ENCODE assay signal across 25 cellular contexts in genomic region chr1:219752645-219753044, GRCh38.
A peak's percentile ranks its signal among the peaks of the same experiment; 100 is the strongest.
DNase-seq lines count a peak whose midpoint lies in the region; ATAC-seq, FAIRE-seq and TF ChIP-seq lines count a peak whose summit lies in the region.
"Had no signal": no experiment of that assay in that cellular context is flagged by ENCODE, and none has a peak within 500 bp of the region (broad histone marks: within the 10 kb centered on the region; RNA-seq: fewer than 3 reads in every experiment).

No MANE protein-coding gene starts in this region.

- no peak for TF ChIP-seq RAD21 in HepG2 (CRISPR knock-in tag; IDR thresholded peaks at IDR 0.05)
- no peak for TF ChIP-seq RAD21 in K562 (CRISPR knock-in tag; conservative IDR thresholded peaks at IDR 0.05 in 1 of 2, IDR thresholded peaks at IDR 0.05 in 1 of 2)

- TF ChIP-seq POLR2A in HepG2 (IDR thresholded peaks at IDR 0.05; ENCODE audit: insufficient read depth in 1 of 2, low read depth in 2 of 2, low read length in 2 of 2): no peak
- TF ChIP-seq POLR2A in right lobe of liver (IDR thresholded peaks at IDR 0.05): no peak
- no peak for TF ChIP-seq POLR2A in K562 (conservative IDR thresholded peaks at IDR 0.05)

- no TSS peak for BruUV-seq in HepG2 (replicated peaks; lab: Mats Ljungman, UMichigan)
- BruUV-seq in K562 (replicated peaks; lab: Mats Ljungman, UMichigan): no TSS peak

- intact Hi-C loops in HepG2 (cut with micrococcal nuclease; ENCODE audit: unreplicated experiment): no loop called here
- intact Hi-C loops in right lobe of liver (cut with DNase I): no loop called here
- intact Hi-C loops in K562 (cut with micrococcal nuclease): no loop called here
- intact Hi-C loops in heart right ventricle (cut with DNase I): loop anchor here in 1 of 10 donors (10.0 kb wide), 1 partner anchor 88 kb away; no protein-coding TSS in a partner anchor
- intact Hi-C loops in right cardiac atrium (cut with DNase I): no loop called here

- H3K4me3 ChIP-seq in HepG2 (replicated peaks in 1 of 3; ENCODE audit: insufficient read depth in 1 of 3, low read depth in 2 of 3, low read length in 3 of 3) (no peak overlapping the region), right lobe of liver (no peak overlapping the region), K562 (no peak overlapping the region), heart right ventricle (no peak overlapping the region), right cardiac atrium (ENCODE audit: low read length) (no peak overlapping the region)
- H3K4me3 ChIP-seq: BLaER1 treated with 17β-estradiol and CSF1 and Interleukin-3, amounts not matched to agents 10 nM and 100 nM; GM12878; GM23248 had no signal

- no peaks in the 10 kb centered on the region for H3K4me1 ChIP-seq in HepG2 (ENCODE audit: insufficient read depth, low read length)
- no peaks in the 10 kb centered on the region for H3K4me1 ChIP-seq in right lobe of liver
- H3K4me1 ChIP-seq in K562 (replicated peaks in 1 of 2; ENCODE audit: control insufficient read depth in 2 of 2, insufficient read depth in 2 of 2, low read length in 2 of 2): no peaks in the 10 kb centered on the region; a peak in 1 of 5 replicates
- H3K4me1 ChIP-seq in heart right ventricle: peaks cover 0 to 28% (median 4%) of the 10 kb centered on the region in 9 donors
- H3K4me1 ChIP-seq in right cardiac atrium (ENCODE audit: control insufficient read depth, insufficient read depth, low read length): peaks cover 3% of the 10 kb centered on the region

- H3K4me1 Mint-ChIP-seq in natural killer cell treated with Interleukin-12 subunit alpha and Interleukin-12 subunit beta and Interleukin-15 and Interleukin-18, amount 100 ng/mL, for 72 hours (ENCODE audit: low read depth in 2 of 2): no peaks in the 10 kb centered on the region
- H3K4me1 Mint-ChIP-seq: CD14-positive monocyte; CD8-positive, alpha-beta memory T cell had no signal

- H3K79me2 ChIP-seq in HepG2 (ENCODE audit: insufficient read depth, low read length) (no peaks in the 10 kb centered on the region), K562 (ENCODE audit: control insufficient read depth, insufficient read depth, low read length) (no peaks in the 10 kb centered on the region)

- H3K27me3 Mint-ChIP-seq in natural killer cell treated with Interleukin-12 subunit alpha and Interleukin-12 subunit beta and Interleukin-15 and Interleukin-18, amount 100 ng/mL, for 72 hours: no peaks in the 10 kb centered on the region
- H3K27me3 Mint-ChIP-seq: CD4-positive, alpha-beta T cell had no signal

- H3K9me3 Mint-ChIP-seq in natural killer cell treated with Interleukin-12 subunit alpha and Interleukin-12 subunit beta and Interleukin-15 and Interleukin-18, amount 100 ng/mL, for 72 hours: no peaks in the 10 kb centered on the region
- H3K9me3 Mint-ChIP-seq: CD4-positive, alpha-beta T cell had no signal

- H4K20me1 ChIP-seq in HepG2 (ENCODE audit: insufficient read depth, low read length): no peaks in the 10 kb centered on the region
- H4K20me1 ChIP-seq in K562 (replicated peaks; ENCODE audit: control insufficient read depth, insufficient read depth, low read length): no peaks in the 10 kb centered on the region
- H4K20me1 ChIP-seq: BLaER1 treated with 17β-estradiol and CSF1 and Interleukin-3, amounts not matched to agents 10 nM and 100 nM had no signal

- POLR2A ChIA-PET in HepG2 (lab: Yijun Ruan, JAX) (no interaction called here), K562 (lab: Yijun Ruan, JAX) (interaction anchor here (0.7 kb wide), 1 partner anchor 44 kb away, joined by 3 read pairs; no protein-coding TSS in a partner anchor)

- DNase-seq in HepG2 (ENCODE audit: low spot score) (no peak), right lobe of liver (no peak), K562 (ENCODE audit: extremely low read depth in 1 of 4, low spot score in 3 of 4) (no peak), heart right ventricle (no peak), right cardiac atrium (no peak), HK-2 (ENCODE audit: unreplicated experiment) (no peak)
- DNase-seq in natural killer cell treated with Interleukin-12 subunit alpha and Interleukin-12 subunit beta and Interleukin-15 and Interleukin-18, amount 100 ng/mL, for 72 hours (ENCODE audit: low spot score): no peak
- DNase-seq: AML-193; BE2C; CD4-positive, alpha-beta T cell; CD8-positive, alpha-beta memory T cell; DMS 273 treated with DMSO at 0.1 percent for 48 hours; DMS79; EL; GDM1; GM23248; H7; HCEC 1CT had no signal

- no peak overlapping the region for H3K9ac ChIP-seq in HepG2 (ENCODE audit: insufficient read depth, low read depth, low read length)
- H3K9ac ChIP-seq in K562 (ENCODE audit: insufficient read depth in 1 of 2, low read depth in 2 of 2, low read length in 2 of 2): no peak overlapping the region
- H3K9ac ChIP-seq: BLaER1 treated with 17β-estradiol and CSF1 and Interleukin-3, amounts not matched to agents 10 nM and 100 nM; GM23248 had no signal

- no peak overlapping the region for H3K4me3 Mint-ChIP-seq in natural killer cell treated with Interleukin-12 subunit alpha and Interleukin-12 subunit beta and Interleukin-15 and Interleukin-18, amount 100 ng/mL, for 72 hours
- H3K4me3 Mint-ChIP-seq: CD14-positive monocyte; CD4-positive, alpha-beta T cell; CD8-positive, alpha-beta memory T cell had no signal

- no peak for TF ChIP-seq EP300 in HepG2 (IDR thresholded peaks at IDR 0.05; ENCODE audit: low read depth in 2 of 2, low read length in 2 of 2)
- no peak for TF ChIP-seq EP300 in HepG2 (CRISPR knock-in tag; IDR thresholded peaks at IDR 0.05; ENCODE audit: borderline replicate concordance)
- no peak for TF ChIP-seq EP300 in K562 (IDR thresholded peaks at IDR 0.05; ENCODE audit: low read length)

- H3K9me1 ChIP-seq in K562 (ENCODE audit: control insufficient read depth, insufficient read depth, low read length): no peaks in the 10 kb centered on the region

- no peak for ATAC-seq in HepG2
- ATAC-seq in right lobe of liver: no peak
- no peak for ATAC-seq in K562
- ATAC-seq in heart right ventricle: peak in 3 of 8 donors; percentile 5 to 33 (median 27)
- peak; percentile 33 to 44 for ATAC-seq in right cardiac atrium
- no peak for ATAC-seq in HG03196 (IDR thresholded peaks at IDR 0.05; ENCODE audit: unreplicated experiment)
- ATAC-seq in natural killer cell treated with Interleukin-12 subunit alpha and Interleukin-12 subunit beta and Interleukin-15 and Interleukin-18, amount 100 ng/mL, for 72 hours: no peak
- ATAC-seq: GM12878 had no signal

- no peak for FAIRE-seq in HepG2 (lab: Jason Lieb, UNC)
- FAIRE-seq in K562 (lab: Jason Lieb, UNC): no peak
- FAIRE-seq: D721Med, GM12878, GM19239, H1 had no signal

- H2AFZ ChIP-seq in HepG2 (ENCODE audit: low read length) (no peak overlapping the region), K562 (ENCODE audit: low read depth, low read length) (no peak overlapping the region)
- H2AFZ ChIP-seq: GM23248 had no signal

- no peaks in the 10 kb centered on the region for H3K36me3 ChIP-seq in HepG2 (replicated peaks in 1 of 2; ENCODE audit: control insufficient read depth in 1 of 2, insufficient read depth in 2 of 2, low read length in 2 of 2)
- no peaks in the 10 kb centered on the region for H3K36me3 ChIP-seq in right lobe of liver
- no peaks in the 10 kb centered on the region for H3K36me3 ChIP-seq in K562 (ENCODE audit: control insufficient read depth, insufficient read depth, low read length)
- no peaks in the 10 kb centered on the region for H3K36me3 ChIP-seq in heart right ventricle
- H3K36me3 ChIP-seq: BE2C; BLaER1 treated with 17β-estradiol and CSF1 and Interleukin-3, amounts not matched to agents 10 nM and 100 nM had no signal

- no peaks in the 10 kb centered on the region for H3K36me3 Mint-ChIP-seq in natural killer cell treated with Interleukin-12 subunit alpha and Interleukin-12 subunit beta and Interleukin-15 and Interleukin-18, amount 100 ng/mL, for 72 hours
- H3K36me3 Mint-ChIP-seq: CD14-positive monocyte; CD8-positive, alpha-beta memory T cell had no signal

- CTCF ChIA-PET in HepG2 (lab: Yijun Ruan, JAX; ENCODE audit: low intra/inter-chr PET ratio, low total read pairs): no interaction called here
- CTCF ChIA-PET in K562 (lab: Yijun Ruan, JAX; ENCODE audit: low intra/inter-chr PET ratio): no interaction called here

- no peak overlapping the region for H3K27ac ChIP-seq in HepG2 (ENCODE audit: extremely low read length, insufficient read depth, low read length)
- no peak overlapping the region for H3K27ac ChIP-seq in right lobe of liver
- no peak overlapping the region for H3K27ac ChIP-seq in K562 (ENCODE audit: extremely low read depth, low read depth, low read length)
- H3K27ac ChIP-seq in heart right ventricle: peak overlapping the region in 6 of 10 donors; percentile 29 to 69 (median 52)
- no peak overlapping the region for H3K27ac ChIP-seq in right cardiac atrium (ENCODE audit: low read length)
- H3K27ac ChIP-seq: BLaER1 treated with 17β-estradiol and CSF1 and Interleukin-3, amounts not matched to agents 10 nM and 100 nM; GM23248 had no signal

- in situ Hi-C loops in HepG2 (cut with HindIII; ENCODE audit: extremely low pct_ligation_motif_present, low pct_unique_long_range_greater_than_20kb) (no loop called here), K562 (cut with MboI) (no loop called here)

- H3K27me3 ChIP-seq in HepG2 (ENCODE audit: control insufficient read depth in 1 of 2, insufficient read depth in 2 of 2, low read length in 2 of 2) (no peaks in the 10 kb centered on the region), right lobe of liver (no peaks in the 10 kb centered on the region), K562 (ENCODE audit: control insufficient read depth in 2 of 2, insufficient read depth in 2 of 2, low read length in 2 of 2) (peaks cover 4 to 9% of the 10 kb centered on the region in 2 experiments), heart right ventricle (no peaks in the 10 kb centered on the region), right cardiac atrium (ENCODE audit: control insufficient read depth, insufficient read depth) (no peaks in the 10 kb centered on the region)
- H3K27me3 ChIP-seq: BE2C; BLaER1 treated with 17β-estradiol and CSF1 and Interleukin-3, amounts not matched to agents 10 nM and 100 nM had no signal

- 3% methylated on average over 1 of the region's 1 CpG for WGBS in HepG2 (ENCODE audit: low lambda C conversion rate)
- 16% methylated on average over 1 of the region's 1 CpG for WGBS in right lobe of liver (ENCODE audit: insufficient coverage, low coverage, low lambda C conversion rate, missing lambda C conversion rate)
- WGBS in K562 (ENCODE audit: insufficient coverage, low coverage, missing lambda C conversion rate): 0% methylated on average over 1 of the region's 1 CpG
- 0 to 18% methylated on average over 1 of the region's 1 CpG for WGBS in heart right ventricle, 2 donors
- 0% methylated on average over 1 of the region's 1 CpG for WGBS in right cardiac atrium

- TF ChIP-seq CTCF in HepG2 (CRISPR knock-in tag; IDR thresholded peaks at IDR 0.05): no peak
- TF ChIP-seq CTCF in right lobe of liver (IDR thresholded peaks at IDR 0.05): no peak
- TF ChIP-seq CTCF in K562 (IDR thresholded peaks at IDR 0.05 in 2 of 3, conservative IDR thresholded peaks at IDR 0.05 in 1 of 3; ENCODE audit: insufficient read depth in 2 of 3, low read depth in 1 of 3, low read length in 3 of 3): no peak
- TF ChIP-seq CTCF in heart right ventricle (IDR thresholded peaks at IDR 0.05): no peak

- H3K27ac Mint-ChIP-seq in natural killer cell treated with Interleukin-12 subunit alpha and Interleukin-12 subunit beta and Interleukin-15 and Interleukin-18, amount 100 ng/mL, for 72 hours: no peak overlapping the region
- H3K27ac Mint-ChIP-seq: CD4-positive, alpha-beta T cell; CD8-positive, alpha-beta memory T cell had no signal

- H3K4me2 ChIP-seq in HepG2 (ENCODE audit: low read depth, low read length) (no peak overlapping the region), K562 (ENCODE audit: insufficient read depth, low read length) (no peak overlapping the region)
- H3K4me2 ChIP-seq: BLaER1 treated with 17β-estradiol and CSF1 and Interleukin-3, amounts not matched to agents 10 nM and 100 nM had no signal

- no peaks in the 10 kb centered on the region for H3K9me3 ChIP-seq in HepG2 (ENCODE audit: low read length)
- H3K9me3 ChIP-seq in right lobe of liver: no peaks in the 10 kb centered on the region
- H3K9me3 ChIP-seq in K562 (replicated peaks; ENCODE audit: control insufficient read depth, insufficient read depth, low read depth, low read length): no peaks in the 10 kb centered on the region
- H3K9me3 ChIP-seq in heart right ventricle: no peaks in the 10 kb centered on the region
- peaks cover 1% of the 10 kb centered on the region for H3K9me3 ChIP-seq in right cardiac atrium (ENCODE audit: control insufficient read depth, low read length)
- H3K9me3 ChIP-seq: BE2C; BLaER1 treated with 17β-estradiol and CSF1 and Interleukin-3, amounts not matched to agents 10 nM and 100 nM had no signal

Comparison
In these comparisons a context has a peak if more than half of its experiments do, and no peak if none do; other contexts are left out.
1. H3K27ac ChIP-seq: peak in heart right ventricle (6 of 10); none in HepG2 (single experiment), right lobe of liver (0 of 3), K562 (single experiment) and right cardiac atrium (single experiment).
2. ATAC-seq: peak in right cardiac atrium (2 of 2); none in HepG2 (single experiment), right lobe of liver (0 of 4), K562 (single experiment), HG03196 (single experiment) and natural killer cell treated with Interleukin-12 subunit alpha and Interleukin-12 subunit beta and Interleukin-15 and Interleukin-18, amount 100 ng/mL, for 72 hours (0 of 2).
3. Of the 241 proteins assayed by ChIP-seq in both HepG2 and K562: peak only in HepG2: none; only in K562: MAFG; in both: MAFF and MAFK; in neither: 238.